ENCODE assay signal across 1 cellular context in the genomic region with DNA sequence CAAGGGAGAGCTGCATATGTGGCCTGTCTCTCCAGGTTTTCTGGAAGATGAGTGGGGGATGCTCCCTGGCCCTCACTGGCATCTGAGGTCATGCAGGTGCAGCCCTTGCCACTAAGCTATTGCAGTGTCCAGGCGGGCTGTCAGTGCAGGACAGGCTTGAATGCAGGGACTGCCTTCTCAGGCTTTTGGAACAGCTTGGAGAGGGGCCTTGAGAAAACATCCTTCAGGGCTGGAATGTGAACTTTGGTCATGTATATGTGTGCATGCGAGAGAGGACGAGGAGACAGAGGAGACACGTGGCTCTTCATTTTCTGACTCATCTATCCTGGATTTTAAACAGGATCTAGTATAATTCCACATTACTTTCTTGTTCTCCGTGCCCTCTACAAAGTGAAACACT.
TF ChIP-seq lines count a peak whose summit lies in the region.

No MANE protein-coding gene starts in this region.

TF ChIP-seq in HepG2, 621 proteins besides CTCF, POLR2A, EP300 and RAD21 (continued from another document and continues in another):
- TF ChIP-seq, protein P1, sequence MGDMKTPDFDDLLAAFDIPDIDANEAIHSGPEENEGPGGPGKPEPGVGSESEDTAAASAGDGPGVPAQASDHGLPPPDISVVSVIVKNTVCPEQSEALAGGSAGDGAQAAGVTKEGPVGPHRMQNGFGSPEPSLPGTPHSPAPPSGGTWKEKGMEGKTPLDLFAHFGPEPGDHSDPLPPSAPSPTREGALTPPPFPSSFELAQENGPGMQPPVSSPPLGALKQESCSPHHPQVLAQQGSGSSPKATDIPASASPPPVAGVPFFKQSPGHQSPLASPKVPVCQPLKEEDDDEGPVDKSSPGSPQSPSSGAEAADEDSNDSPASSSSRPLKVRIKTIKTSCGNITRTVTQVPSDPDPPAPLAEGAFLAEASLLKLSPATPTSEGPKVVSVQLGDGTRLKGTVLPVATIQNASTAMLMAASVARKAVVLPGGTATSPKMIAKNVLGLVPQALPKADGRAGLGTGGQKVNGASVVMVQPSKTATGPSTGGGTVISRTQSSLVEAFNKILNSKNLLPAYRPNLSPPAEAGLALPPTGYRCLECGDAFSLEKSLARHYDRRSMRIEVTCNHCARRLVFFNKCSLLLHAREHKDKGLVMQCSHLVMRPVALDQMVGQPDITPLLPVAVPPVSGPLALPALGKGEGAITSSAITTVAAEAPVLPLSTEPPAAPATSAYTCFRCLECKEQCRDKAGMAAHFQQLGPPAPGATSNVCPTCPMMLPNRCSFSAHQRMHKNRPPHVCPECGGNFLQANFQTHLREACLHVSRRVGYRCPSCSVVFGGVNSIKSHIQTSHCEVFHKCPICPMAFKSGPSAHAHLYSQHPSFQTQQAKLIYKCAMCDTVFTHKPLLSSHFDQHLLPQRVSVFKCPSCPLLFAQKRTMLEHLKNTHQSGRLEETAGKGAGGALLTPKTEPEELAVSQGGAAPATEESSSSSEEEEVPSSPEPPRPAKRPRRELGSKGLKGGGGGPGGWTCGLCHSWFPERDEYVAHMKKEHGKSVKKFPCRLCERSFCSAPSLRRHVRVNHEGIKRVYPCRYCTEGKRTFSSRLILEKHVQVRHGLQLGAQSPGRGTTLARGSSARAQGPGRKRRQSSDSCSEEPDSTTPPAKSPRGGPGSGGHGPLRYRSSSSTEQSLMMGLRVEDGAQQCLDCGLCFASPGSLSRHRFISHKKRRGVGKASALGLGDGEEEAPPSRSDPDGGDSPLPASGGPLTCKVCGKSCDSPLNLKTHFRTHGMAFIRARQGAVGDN (CRISPR knock-in tag; IDR thresholded peaks at IDR 0.05) = peak; percentile 32; the same call in 1 of the 2 replicates
- no peak for TF ChIP-seq ZFP62 (CRISPR knock-in tag; IDR thresholded peaks at IDR 0.05)
- TF ChIP-seq CAMTA2 (CRISPR knock-in tag; IDR thresholded peaks at IDR 0.05; ENCODE audit: borderline replicate concordance) = no peak
- TF ChIP-seq, protein P2, sequence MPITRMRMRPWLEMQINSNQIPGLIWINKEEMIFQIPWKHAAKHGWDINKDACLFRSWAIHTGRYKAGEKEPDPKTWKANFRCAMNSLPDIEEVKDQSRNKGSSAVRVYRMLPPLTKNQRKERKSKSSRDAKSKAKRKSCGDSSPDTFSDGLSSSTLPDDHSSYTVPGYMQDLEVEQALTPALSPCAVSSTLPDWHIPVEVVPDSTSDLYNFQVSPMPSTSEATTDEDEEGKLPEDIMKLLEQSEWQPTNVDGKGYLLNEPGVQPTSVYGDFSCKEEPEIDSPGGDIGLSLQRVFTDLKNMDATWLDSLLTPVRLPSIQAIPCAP (CRISPR knock-in tag; IDR thresholded peaks at IDR 0.05; ENCODE audit: low read depth) = no peak
- TF ChIP-seq CREB1 (IDR thresholded peaks at IDR 0.05) = no peak
- no peak for TF ChIP-seq CREB1 (CRISPR knock-in tag; IDR thresholded peaks at IDR 0.05)
- TF ChIP-seq ZFP36L2 (CRISPR knock-in tag; IDR thresholded peaks at IDR 0.05) = no peak
- TF ChIP-seq XBP1 (CRISPR knock-in tag; IDR thresholded peaks at IDR 0.05) = no peak
- TF ChIP-seq, protein P3, sequence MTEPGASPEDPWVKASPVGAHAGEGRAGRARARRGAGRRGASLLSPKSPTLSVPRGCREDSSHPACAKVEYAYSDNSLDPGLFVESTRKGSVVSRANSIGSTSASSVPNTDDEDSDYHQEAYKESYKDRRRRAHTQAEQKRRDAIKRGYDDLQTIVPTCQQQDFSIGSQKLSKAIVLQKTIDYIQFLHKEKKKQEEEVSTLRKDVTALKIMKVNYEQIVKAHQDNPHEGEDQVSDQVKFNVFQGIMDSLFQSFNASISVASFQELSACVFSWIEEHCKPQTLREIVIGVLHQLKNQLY (CRISPR knock-in tag; IDR thresholded peaks at IDR 0.05) = peak; percentile 78; the same call in 1 of the 2 replicates
- no peak for TF ChIP-seq NRL (CRISPR knock-in tag; IDR thresholded peaks at IDR 0.05; ENCODE audit: borderline replicate concordance)
- no peak for TF ChIP-seq ZNF460 (CRISPR knock-in tag; IDR thresholded peaks at IDR 0.05; ENCODE audit: borderline replicate concordance)
- no peak for TF ChIP-seq KDM4B (CRISPR knock-in tag; IDR thresholded peaks at IDR 0.05)
- TF ChIP-seq ZBTB3 (CRISPR knock-in tag; IDR thresholded peaks at IDR 0.05; ENCODE audit: borderline replicate concordance, low read depth) = no peak
- TF ChIP-seq, protein P4, sequence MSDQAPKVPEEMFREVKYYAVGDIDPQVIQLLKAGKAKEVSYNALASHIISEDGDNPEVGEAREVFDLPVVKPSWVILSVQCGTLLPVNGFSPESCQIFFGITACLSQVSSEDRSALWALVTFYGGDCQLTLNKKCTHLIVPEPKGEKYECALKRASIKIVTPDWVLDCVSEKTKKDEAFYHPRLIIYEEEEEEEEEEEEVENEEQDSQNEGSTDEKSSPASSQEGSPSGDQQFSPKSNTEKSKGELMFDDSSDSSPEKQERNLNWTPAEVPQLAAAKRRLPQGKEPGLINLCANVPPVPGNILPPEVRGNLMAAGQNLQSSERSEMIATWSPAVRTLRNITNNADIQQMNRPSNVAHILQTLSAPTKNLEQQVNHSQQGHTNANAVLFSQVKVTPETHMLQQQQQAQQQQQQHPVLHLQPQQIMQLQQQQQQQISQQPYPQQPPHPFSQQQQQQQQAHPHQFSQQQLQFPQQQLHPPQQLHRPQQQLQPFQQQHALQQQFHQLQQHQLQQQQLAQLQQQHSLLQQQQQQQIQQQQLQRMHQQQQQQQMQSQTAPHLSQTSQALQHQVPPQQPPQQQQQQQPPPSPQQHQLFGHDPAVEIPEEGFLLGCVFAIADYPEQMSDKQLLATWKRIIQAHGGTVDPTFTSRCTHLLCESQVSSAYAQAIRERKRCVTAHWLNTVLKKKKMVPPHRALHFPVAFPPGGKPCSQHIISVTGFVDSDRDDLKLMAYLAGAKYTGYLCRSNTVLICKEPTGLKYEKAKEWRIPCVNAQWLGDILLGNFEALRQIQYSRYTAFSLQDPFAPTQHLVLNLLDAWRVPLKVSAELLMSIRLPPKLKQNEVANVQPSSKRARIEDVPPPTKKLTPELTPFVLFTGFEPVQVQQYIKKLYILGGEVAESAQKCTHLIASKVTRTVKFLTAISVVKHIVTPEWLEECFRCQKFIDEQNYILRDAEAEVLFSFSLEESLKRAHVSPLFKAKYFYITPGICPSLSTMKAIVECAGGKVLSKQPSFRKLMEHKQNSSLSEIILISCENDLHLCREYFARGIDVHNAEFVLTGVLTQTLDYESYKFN (CRISPR knock-in tag; conservative IDR thresholded peaks at IDR 0.05) = peak; percentile 49
- TF ChIP-seq MEIS1 (CRISPR knock-in tag; IDR thresholded peaks at IDR 0.05; ENCODE audit: borderline replicate concordance) = no peak
- TF ChIP-seq, protein P5, sequence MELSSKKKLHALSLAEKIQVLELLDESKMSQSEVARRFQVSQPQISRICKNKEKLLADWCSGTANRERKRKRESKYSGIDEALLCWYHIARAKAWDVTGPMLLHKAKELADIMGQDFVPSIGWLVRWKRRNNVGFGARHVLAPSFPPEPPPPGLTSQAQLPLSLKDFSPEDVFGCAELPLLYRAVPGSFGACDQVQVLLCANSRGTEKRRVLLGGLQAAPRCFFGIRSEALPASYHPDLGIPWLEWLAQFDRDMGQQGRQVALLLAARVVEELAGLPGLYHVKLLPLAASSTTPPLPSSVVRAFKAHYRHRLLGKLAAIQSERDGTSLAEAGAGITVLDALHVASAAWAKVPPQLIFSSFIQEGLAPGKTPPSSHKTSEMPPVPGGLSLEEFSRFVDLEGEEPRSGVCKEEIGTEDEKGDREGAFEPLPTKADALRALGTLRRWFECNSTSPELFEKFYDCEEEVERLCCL (CRISPR knock-in tag; IDR thresholded peaks at IDR 0.05; ENCODE audit: borderline replicate concordance) = no peak
- no peak for TF ChIP-seq MIXL1 (CRISPR knock-in tag; IDR thresholded peaks at IDR 0.05)
- TF ChIP-seq ATAD3A (CRISPR knock-in tag; IDR thresholded peaks at IDR 0.05) = no peak
- TF ChIP-seq, protein P6, sequence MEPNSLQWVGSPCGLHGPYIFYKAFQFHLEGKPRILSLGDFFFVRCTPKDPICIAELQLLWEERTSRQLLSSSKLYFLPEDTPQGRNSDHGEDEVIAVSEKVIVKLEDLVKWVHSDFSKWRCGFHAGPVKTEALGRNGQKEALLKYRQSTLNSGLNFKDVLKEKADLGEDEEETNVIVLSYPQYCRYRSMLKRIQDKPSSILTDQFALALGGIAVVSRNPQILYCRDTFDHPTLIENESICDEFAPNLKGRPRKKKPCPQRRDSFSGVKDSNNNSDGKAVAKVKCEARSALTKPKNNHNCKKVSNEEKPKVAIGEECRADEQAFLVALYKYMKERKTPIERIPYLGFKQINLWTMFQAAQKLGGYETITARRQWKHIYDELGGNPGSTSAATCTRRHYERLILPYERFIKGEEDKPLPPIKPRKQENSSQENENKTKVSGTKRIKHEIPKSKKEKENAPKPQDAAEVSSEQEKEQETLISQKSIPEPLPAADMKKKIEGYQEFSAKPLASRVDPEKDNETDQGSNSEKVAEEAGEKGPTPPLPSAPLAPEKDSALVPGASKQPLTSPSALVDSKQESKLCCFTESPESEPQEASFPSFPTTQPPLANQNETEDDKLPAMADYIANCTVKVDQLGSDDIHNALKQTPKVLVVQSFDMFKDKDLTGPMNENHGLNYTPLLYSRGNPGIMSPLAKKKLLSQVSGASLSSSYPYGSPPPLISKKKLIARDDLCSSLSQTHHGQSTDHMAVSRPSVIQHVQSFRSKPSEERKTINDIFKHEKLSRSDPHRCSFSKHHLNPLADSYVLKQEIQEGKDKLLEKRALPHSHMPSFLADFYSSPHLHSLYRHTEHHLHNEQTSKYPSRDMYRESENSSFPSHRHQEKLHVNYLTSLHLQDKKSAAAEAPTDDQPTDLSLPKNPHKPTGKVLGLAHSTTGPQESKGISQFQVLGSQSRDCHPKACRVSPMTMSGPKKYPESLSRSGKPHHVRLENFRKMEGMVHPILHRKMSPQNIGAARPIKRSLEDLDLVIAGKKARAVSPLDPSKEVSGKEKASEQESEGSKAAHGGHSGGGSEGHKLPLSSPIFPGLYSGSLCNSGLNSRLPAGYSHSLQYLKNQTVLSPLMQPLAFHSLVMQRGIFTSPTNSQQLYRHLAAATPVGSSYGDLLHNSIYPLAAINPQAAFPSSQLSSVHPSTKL (CRISPR knock-in tag; IDR thresholded peaks at IDR 0.05) = peak; percentile 72
- no peak for TF ChIP-seq MTF2 (CRISPR knock-in tag; IDR thresholded peaks at IDR 0.05; ENCODE audit: borderline replicate concordance)
- TF ChIP-seq ZNF749 (CRISPR knock-in tag; IDR thresholded peaks at IDR 0.05; ENCODE audit: borderline replicate concordance) = no peak
- TF ChIP-seq ZBTB1 (CRISPR knock-in tag; IDR thresholded peaks at IDR 0.05; ENCODE audit: borderline replicate concordance) = no peak
- TF ChIP-seq, protein P7, sequence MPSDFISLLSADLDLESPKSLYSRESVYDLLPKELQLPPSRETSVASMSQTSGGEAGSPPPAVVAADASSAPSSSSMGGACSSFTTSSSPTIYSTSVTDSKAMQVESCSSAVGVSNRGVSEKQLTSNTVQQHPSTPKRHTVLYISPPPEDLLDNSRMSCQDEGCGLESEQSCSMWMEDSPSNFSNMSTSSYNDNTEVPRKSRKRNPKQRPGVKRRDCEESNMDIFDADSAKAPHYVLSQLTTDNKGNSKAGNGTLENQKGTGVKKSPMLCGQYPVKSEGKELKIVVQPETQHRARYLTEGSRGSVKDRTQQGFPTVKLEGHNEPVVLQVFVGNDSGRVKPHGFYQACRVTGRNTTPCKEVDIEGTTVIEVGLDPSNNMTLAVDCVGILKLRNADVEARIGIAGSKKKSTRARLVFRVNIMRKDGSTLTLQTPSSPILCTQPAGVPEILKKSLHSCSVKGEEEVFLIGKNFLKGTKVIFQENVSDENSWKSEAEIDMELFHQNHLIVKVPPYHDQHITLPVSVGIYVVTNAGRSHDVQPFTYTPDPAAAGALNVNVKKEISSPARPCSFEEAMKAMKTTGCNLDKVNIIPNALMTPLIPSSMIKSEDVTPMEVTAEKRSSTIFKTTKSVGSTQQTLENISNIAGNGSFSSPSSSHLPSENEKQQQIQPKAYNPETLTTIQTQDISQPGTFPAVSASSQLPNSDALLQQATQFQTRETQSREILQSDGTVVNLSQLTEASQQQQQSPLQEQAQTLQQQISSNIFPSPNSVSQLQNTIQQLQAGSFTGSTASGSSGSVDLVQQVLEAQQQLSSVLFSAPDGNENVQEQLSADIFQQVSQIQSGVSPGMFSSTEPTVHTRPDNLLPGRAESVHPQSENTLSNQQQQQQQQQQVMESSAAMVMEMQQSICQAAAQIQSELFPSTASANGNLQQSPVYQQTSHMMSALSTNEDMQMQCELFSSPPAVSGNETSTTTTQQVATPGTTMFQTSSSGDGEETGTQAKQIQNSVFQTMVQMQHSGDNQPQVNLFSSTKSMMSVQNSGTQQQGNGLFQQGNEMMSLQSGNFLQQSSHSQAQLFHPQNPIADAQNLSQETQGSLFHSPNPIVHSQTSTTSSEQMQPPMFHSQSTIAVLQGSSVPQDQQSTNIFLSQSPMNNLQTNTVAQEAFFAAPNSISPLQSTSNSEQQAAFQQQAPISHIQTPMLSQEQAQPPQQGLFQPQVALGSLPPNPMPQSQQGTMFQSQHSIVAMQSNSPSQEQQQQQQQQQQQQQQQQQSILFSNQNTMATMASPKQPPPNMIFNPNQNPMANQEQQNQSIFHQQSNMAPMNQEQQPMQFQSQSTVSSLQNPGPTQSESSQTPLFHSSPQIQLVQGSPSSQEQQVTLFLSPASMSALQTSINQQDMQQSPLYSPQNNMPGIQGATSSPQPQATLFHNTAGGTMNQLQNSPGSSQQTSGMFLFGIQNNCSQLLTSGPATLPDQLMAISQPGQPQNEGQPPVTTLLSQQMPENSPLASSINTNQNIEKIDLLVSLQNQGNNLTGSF (CRISPR knock-in tag; IDR thresholded peaks at IDR 0.05) = no peak
- no peak for TF ChIP-seq ZNF331 (CRISPR knock-in tag; IDR thresholded peaks at IDR 0.05)
- TF ChIP-seq, protein P8, sequence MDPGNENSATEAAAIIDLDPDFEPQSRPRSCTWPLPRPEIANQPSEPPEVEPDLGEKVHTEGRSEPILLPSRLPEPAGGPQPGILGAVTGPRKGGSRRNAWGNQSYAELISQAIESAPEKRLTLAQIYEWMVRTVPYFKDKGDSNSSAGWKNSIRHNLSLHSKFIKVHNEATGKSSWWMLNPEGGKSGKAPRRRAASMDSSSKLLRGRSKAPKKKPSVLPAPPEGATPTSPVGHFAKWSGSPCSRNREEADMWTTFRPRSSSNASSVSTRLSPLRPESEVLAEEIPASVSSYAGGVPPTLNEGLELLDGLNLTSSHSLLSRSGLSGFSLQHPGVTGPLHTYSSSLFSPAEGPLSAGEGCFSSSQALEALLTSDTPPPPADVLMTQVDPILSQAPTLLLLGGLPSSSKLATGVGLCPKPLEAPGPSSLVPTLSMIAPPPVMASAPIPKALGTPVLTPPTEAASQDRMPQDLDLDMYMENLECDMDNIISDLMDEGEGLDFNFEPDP (CRISPR knock-in tag; conservative IDR thresholded peaks at IDR 0.05) = no peak
- TF ChIP-seq HOXA3 (CRISPR knock-in tag; IDR thresholded peaks at IDR 0.05) = no peak
- TF ChIP-seq, protein P9, sequence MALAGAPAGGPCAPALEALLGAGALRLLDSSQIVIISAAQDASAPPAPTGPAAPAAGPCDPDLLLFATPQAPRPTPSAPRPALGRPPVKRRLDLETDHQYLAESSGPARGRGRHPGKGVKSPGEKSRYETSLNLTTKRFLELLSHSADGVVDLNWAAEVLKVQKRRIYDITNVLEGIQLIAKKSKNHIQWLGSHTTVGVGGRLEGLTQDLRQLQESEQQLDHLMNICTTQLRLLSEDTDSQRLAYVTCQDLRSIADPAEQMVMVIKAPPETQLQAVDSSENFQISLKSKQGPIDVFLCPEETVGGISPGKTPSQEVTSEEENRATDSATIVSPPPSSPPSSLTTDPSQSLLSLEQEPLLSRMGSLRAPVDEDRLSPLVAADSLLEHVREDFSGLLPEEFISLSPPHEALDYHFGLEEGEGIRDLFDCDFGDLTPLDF (CRISPR knock-in tag; IDR thresholded peaks at IDR 0.05) = no peak
- no peak for TF ChIP-seq ZNF746 (CRISPR knock-in tag; IDR thresholded peaks at IDR 0.05)
